Comparison of ENCODE assay signal across 8 cellular contexts in the genomic region with DNA sequence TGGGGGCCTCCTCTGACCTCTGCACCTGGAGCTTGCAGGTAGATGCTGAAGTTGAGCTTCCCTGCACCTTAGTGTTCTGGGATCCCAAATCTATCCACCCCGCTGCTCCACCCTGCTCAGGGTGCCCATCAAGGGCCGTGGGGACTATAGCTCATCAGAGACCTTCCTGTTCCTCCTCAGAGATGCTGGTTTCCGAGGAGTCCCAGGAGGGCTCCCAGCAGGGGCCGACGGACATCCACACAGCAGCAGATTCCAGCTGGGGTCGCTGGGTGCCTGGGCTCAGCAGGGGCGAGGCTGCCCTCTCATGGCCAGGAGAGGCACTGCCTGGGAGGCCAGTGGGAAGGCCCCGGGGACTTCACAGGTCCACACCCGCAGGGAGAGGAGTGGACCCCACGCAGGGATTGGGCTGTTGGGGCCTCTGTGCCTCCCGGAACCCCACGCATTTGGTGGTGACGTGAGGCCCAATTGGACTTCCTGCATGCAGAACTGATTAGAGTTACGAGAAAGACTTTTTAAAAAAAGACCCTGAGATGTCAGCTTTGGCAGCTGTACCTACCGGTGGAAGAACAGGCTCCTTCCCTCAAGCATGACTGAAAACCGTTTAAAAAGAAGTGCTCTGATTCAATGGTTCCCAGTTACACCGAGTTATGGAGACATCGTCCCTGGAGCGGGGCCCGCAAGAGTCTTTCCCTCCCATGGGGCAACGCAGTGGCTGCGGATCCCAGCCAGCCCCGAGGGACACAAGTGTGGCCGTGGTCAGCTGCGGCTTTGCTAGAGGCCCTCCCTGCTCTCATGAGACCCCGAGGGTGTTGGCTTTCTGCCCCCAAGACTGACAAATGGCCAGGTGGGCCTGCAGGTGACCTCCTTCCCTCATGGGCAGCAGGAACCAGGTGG. TPM values are rescaled to one million over a fixed set of nuclear protein-coding genes. Genes with fewer than 3 reads are reported as not detected.
DNase-seq lines count a peak whose midpoint lies in the region; ATAC-seq and TF ChIP-seq lines count a peak whose summit lies in the region.

No MANE protein-coding gene starts in this region.

- no peak overlapping the region for H3K27ac ChIP-seq in MM.1S (ENCODE audit: low read length)
- peak overlapping the region; percentile 91 for H3K27ac ChIP-seq in left ventricle myocardium inferior (replicated peaks)
- H3K27ac ChIP-seq in gastrocnemius medialis, result peak overlapping the region; percentile 53 to 84 (median 80)

- H4K20me1 ChIP-seq in MM.1S (ENCODE audit: insufficient read depth, low read length), result no peaks in the 10 kb centered on the region

- BruUV-seq in Caco-2 (replicated peaks; lab: Mats Ljungman, UMichigan), result no TSS peak

- H3K27me3 ChIP-seq in Caco-2 (replicated peaks; ENCODE audit: control insufficient read depth, insufficient read depth, low read length) (no peaks in the 10 kb centered on the region), MM.1S (replicated peaks; ENCODE audit: insufficient read depth, low read length) (peaks cover 60% of the 10 kb centered on the region), left ventricle myocardium inferior (ENCODE audit: low read depth) (peaks cover 4% of the 10 kb centered on the region), gastrocnemius medialis (peaks cover 1 to 5% (median 3%) of the 10 kb centered on the region in 3 donors)

- H3K79me2 ChIP-seq in MM.1S (ENCODE audit: low read length), result no peaks in the 10 kb centered on the region

- ATAC-seq in GM21529 (IDR thresholded peaks at IDR 0.05; ENCODE audit: unreplicated experiment) (peak; percentile 52), T-cell (replicated peaks in 1 of 4) (peak; percentile 70 to 92 (median 78)), gastrocnemius medialis (peak; percentile 61 to 71)

- peaks cover 8% of the 10 kb centered on the region for H3K4me1 Mint-ChIP-seq in Caco-2 (ENCODE audit: low read depth, unreplicated experiment)
- H3K4me1 Mint-ChIP-seq in T-cell, result peaks cover 19 to 30% (median 24%) of the 10 kb centered on the region in 3 donors

- H3K36me3 Mint-ChIP-seq in Caco-2 (ENCODE audit: insufficient read depth, unreplicated experiment) (no peaks in the 10 kb centered on the region), T-cell (no peaks in the 10 kb centered on the region)

- in situ Hi-C loops in gastrocnemius medialis (cut with MboI; ENCODE audit: low sequenced_read_pairs in 4 of 4), result loop anchor here in 3 of 4 donors (5.0 to 25.0 kb wide), 3 partner anchors 105 to 122 kb away; no protein-coding TSS in a partner anchor

- no peaks in the 10 kb centered on the region for H3F3A ChIP-seq in MM.1S (ENCODE audit: insufficient read depth, low read length)

- H3K27me3 Mint-ChIP-seq in Caco-2 (ENCODE audit: insufficient read depth, unreplicated experiment) (no peaks in the 10 kb centered on the region), T-cell (no peaks in the 10 kb centered on the region)

- H3K4me1 ChIP-seq in Caco-2 (peaks cover 16% of the 10 kb centered on the region), MM.1S (ENCODE audit: low read length) (no peaks in the 10 kb centered on the region), left ventricle myocardium inferior (peaks cover 37% of the 10 kb centered on the region), gastrocnemius medialis (peaks cover 9 to 19% of the 10 kb centered on the region in 2 donors)

- H3K27ac Mint-ChIP-seq in Caco-2 (ENCODE audit: unreplicated experiment) (peak overlapping the region; percentile 32), T-cell (peak overlapping the region; percentile 71 to 84)

- H3K9me2 ChIP-seq in MM.1S (replicated peaks; ENCODE audit: insufficient read depth, low read length), result no peaks in the 10 kb centered on the region

- no peak overlapping the region for H2AFZ ChIP-seq in MM.1S (ENCODE audit: low read length)

- no peak overlapping the region for H3K4me2 ChIP-seq in MM.1S (ENCODE audit: low read depth, low read length)

- no peak for TF ChIP-seq POLR2A in gastrocnemius medialis (IDR thresholded peaks at IDR 0.05)

- H3K9me3 Mint-ChIP-seq in Caco-2 (ENCODE audit: unreplicated experiment), result no peaks in the 10 kb centered on the region
- H3K9me3 Mint-ChIP-seq in T-cell, result no peaks in the 10 kb centered on the region

- H3K4me3 Mint-ChIP-seq in Caco-2 (ENCODE audit: unreplicated experiment) (no peak overlapping the region), T-cell (peak overlapping the region in 1 of 3 donors; percentile 55)

- no peak overlapping the region for H3K4me3 ChIP-seq in Caco-2 (ENCODE audit: low read depth, low read length)
- no peak overlapping the region for H3K4me3 ChIP-seq in MM.1S (ENCODE audit: low read length)
- H3K4me3 ChIP-seq in left ventricle myocardium inferior, result no peak overlapping the region
- no peak overlapping the region for H3K4me3 ChIP-seq in gastrocnemius medialis

- CTCF ChIA-PET in Caco-2 (lab: Charles Lee) (interaction anchor here (0.6 to 2.3 kb wide), 51 partner anchors 9 to 315 kb away, joined by 3 to 55 read pairs (median 4); a partner anchor contains a TSS), T-cell (lab: Charles Lee) (interaction anchor here in 1 of 2 donors (0.8 to 1.0 kb wide), 3 partner anchors 14 to 117 kb away, joined by 3 to 7 read pairs (median 5); no protein-coding TSS in a partner anchor)

- H3K36me3 ChIP-seq in Caco-2 (ENCODE audit: control insufficient read depth, insufficient read depth, low read length) (no peaks in the 10 kb centered on the region), MM.1S (replicated peaks; ENCODE audit: insufficient read depth, low read length) (no peaks in the 10 kb centered on the region), left ventricle myocardium inferior (no peaks in the 10 kb centered on the region), gastrocnemius medialis (no peaks in the 10 kb centered on the region)

- H3K9me3 ChIP-seq in Caco-2 (no peaks in the 10 kb centered on the region), MM.1S (replicated peaks; ENCODE audit: insufficient read depth, low read length) (no peaks in the 10 kb centered on the region), left ventricle myocardium inferior (replicated peaks) (no peaks in the 10 kb centered on the region), gastrocnemius medialis (no peaks in the 10 kb centered on the region)

- peak; percentile 100 for TF ChIP-seq CTCF in Caco-2 (IDR thresholded peaks at IDR 0.05; ENCODE audit: insufficient read depth in 1 of 2, low read depth in 1 of 2, low read length in 1 of 2, severe bottlenecking in 1 of 2, unreplicated experiment in 1 of 2)
- TF ChIP-seq CTCF in MM.1S (IDR thresholded peaks at IDR 0.05; ENCODE audit: low read length), result peak; percentile 95
- peak; percentile 98 for TF ChIP-seq CTCF in left ventricle myocardium inferior (IDR thresholded peaks at IDR 0.05; ENCODE audit: borderline replicate concordance)
- TF ChIP-seq CTCF in gastrocnemius medialis (IDR thresholded peaks at IDR 0.05 in 4 of 5, conservative IDR thresholded peaks at IDR 0.05 in 1 of 5), result peak; percentile 91 to 98 (median 96)

- POLR2A ChIA-PET in Caco-2 (lab: Charles Lee), result no interaction called here
- POLR2A ChIA-PET in T-cell (lab: Charles Lee), result interaction anchor here in 1 of 2 donors (0.6 kb wide), 1 partner anchor 173 kb away, joined by 3 read pairs; no protein-coding TSS in a partner anchor

- DNase-seq in Caco-2 (peak; percentile 92 to 96), MM.1S (peak; percentile 49), T-cell (peak; percentile 22 to 71 (median 52)), amniotic epithelial cell (ENCODE audit: low read depth) (peak; percentile 33), left ventricle myocardium inferior (peak; percentile 75), gastrocnemius medialis (peak in 1 of 2 donors; percentile 66), NCI-H1048 (lab: John Stamatoyannopoulos, UW) (no peak)

- intact Hi-C loops in Caco-2 (cut with micrococcal nuclease; ENCODE audit: unreplicated experiment) (loop anchor here (1.0 to 5.0 kb wide), 6 partner anchors 34 to 315 kb away; a partner anchor contains a TSS), left ventricle myocardium inferior (cut with micrococcal nuclease) (no loop called here), gastrocnemius medialis (cut with DNase I; ENCODE audit: low total_unique reads) (loop anchor here (1.0 kb wide), 1 partner anchor 117 kb away; no protein-coding TSS in a partner anchor)

- H3K9ac ChIP-seq in MM.1S (ENCODE audit: low read length), result no peak overlapping the region

RNA-seq across cellular contexts. Expression of a gene that starts 25.3 kb away (rescaled TPM):
- total RNA-seq in Caco-2 (2022) (18.7 and 23.6 TPM in 2 replicates), T-cell (1 to 10 TPM in 4 of 5 donors, under 1 TPM in 1; 0.98 to 7.2 (median 5.4) TPM), left ventricle myocardium inferior (12.7 TPM), gastrocnemius medialis (10 to 100 TPM; 20.4 to 26.9 (median 21.8) TPM)
